In the genomic region with DNA sequence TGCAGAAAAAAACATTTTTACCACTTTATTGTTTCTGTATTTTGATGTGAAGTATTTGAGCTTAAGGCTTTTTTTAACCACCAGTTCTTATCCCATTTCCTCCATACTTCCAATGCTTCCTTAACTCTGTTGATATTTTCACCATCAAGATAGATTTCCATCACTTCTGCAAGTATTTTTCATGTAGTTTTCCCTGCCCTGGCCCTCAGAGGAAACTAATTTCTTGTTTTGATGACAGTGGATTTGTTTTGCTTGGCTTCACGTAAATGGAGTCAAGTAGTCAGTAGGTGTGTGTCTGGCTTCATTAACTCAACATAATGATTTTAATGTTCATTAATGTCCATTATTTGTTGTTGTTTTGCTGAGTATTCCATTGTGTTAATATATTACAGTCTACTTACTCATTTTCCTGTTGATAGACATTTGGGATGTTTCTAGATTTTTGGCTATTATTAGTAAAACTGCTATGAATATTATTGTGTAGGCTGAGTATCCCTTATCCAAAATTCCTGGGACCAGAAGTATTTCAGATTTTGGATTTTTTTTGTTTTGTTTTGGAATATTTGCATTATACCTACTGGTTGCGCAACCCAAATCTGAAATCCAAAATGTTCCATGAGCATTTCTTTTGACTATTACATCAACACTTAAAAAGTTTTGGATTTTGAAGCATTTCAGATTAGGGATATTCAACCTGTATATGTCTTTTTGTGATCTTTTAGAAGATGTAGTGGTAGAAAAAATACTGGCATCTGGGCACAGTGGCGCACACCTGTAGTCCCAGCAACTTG, we compare ENCODE assay signal across 3 cellular contexts.
TF ChIP-seq lines count a peak whose summit lies in the region.

No MANE protein-coding gene starts in this region.

TF ChIP-seq in GM12891, 5 proteins besides CTCF, POLR2A, EP300 and RAD21:
- no peak for TF ChIP-seq SPI1 (IDR thresholded peaks at IDR 0.05; ENCODE audit: low read depth, low read length)
- no peak for TF ChIP-seq POLR2AphosphoS5 (IDR thresholded peaks at IDR 0.05; ENCODE audit: low read depth, low read length)
- no peak for TF ChIP-seq POU2F2 (IDR thresholded peaks at IDR 0.05; ENCODE audit: low read depth, low read length)
- TF ChIP-seq PAX5 (IDR thresholded peaks at IDR 0.05; ENCODE audit: insufficient read depth, low read length, severe bottlenecking): no peak
- no peak for TF ChIP-seq TAF1 (IDR thresholded peaks at IDR 0.05; ENCODE audit: low read depth, low read length)

TF ChIP-seq in H1, 55 proteins besides CTCF, POLR2A, EP300 and RAD21:
- TF ChIP-seq, protein P1, sequence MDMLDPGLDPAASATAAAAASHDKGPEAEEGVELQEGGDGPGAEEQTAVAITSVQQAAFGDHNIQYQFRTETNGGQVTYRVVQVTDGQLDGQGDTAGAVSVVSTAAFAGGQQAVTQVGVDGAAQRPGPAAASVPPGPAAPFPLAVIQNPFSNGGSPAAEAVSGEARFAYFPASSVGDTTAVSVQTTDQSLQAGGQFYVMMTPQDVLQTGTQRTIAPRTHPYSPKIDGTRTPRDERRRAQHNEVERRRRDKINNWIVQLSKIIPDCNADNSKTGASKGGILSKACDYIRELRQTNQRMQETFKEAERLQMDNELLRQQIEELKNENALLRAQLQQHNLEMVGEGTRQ (IDR thresholded peaks at IDR 0.05; ENCODE audit: low read length): no peak
- TF ChIP-seq ASH2L (IDR thresholded peaks at IDR 0.05; ENCODE audit: low read length) (no peak), CEBPB (IDR thresholded peaks at IDR 0.05; ENCODE audit: low read depth, low read length) (peak; percentile 90), SIX5 (IDR thresholded peaks at IDR 0.05; ENCODE audit: low read depth, low read length) (no peak)

TF ChIP-seq in neural cell, 6 proteins besides CTCF, POLR2A, EP300 and RAD21:
- no peak for TF ChIP-seq MXI1 (conservative IDR thresholded peaks at IDR 0.05; ENCODE audit: poor library complexity, severe bottlenecking)
- TF ChIP-seq EZH2 (IDR thresholded peaks at IDR 0.05; ENCODE audit: borderline replicate concordance, insufficient read depth, low read length, poor library complexity, severe bottlenecking): no peak
- TF ChIP-seq, protein P2, sequence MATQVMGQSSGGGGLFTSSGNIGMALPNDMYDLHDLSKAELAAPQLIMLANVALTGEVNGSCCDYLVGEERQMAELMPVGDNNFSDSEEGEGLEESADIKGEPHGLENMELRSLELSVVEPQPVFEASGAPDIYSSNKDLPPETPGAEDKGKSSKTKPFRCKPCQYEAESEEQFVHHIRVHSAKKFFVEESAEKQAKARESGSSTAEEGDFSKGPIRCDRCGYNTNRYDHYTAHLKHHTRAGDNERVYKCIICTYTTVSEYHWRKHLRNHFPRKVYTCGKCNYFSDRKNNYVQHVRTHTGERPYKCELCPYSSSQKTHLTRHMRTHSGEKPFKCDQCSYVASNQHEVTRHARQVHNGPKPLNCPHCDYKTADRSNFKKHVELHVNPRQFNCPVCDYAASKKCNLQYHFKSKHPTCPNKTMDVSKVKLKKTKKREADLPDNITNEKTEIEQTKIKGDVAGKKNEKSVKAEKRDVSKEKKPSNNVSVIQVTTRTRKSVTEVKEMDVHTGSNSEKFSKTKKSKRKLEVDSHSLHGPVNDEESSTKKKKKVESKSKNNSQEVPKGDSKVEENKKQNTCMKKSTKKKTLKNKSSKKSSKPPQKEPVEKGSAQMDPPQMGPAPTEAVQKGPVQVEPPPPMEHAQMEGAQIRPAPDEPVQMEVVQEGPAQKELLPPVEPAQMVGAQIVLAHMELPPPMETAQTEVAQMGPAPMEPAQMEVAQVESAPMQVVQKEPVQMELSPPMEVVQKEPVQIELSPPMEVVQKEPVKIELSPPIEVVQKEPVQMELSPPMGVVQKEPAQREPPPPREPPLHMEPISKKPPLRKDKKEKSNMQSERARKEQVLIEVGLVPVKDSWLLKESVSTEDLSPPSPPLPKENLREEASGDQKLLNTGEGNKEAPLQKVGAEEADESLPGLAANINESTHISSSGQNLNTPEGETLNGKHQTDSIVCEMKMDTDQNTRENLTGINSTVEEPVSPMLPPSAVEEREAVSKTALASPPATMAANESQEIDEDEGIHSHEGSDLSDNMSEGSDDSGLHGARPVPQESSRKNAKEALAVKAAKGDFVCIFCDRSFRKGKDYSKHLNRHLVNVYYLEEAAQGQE (IDR thresholded peaks at IDR 0.05; ENCODE audit: borderline replicate concordance): no peak
- TF ChIP-seq SMC3 (conservative IDR thresholded peaks at IDR 0.05; ENCODE audit: poor library complexity): no peak
- no peak for TF ChIP-seq TAF1 (IDR thresholded peaks at IDR 0.05; ENCODE audit: low read depth)
- TF ChIP-seq POLR2AphosphoS5 (IDR thresholded peaks at IDR 0.05): no peak
